15 cellular contexts compared by ENCODE assay signal in the genomic region with DNA sequence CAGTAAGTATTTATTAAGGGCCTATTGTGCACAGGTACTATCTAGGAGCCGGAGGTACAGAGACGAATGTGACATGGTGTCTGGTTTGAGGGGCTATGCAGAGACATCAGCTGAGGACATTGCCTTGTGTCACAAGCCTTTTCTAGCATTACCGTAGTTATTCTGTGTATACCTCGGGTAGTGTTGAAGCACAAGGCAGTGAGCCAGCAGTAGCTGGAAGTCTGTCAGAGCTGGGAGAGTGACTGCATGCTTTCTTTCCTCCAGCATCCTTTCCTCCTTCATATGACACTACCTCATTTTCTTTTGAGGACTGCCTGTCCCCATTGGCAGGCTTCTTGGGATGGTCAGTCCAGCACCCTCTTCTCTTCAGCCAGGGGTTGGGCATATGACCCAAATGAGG.
DNase-seq lines count a peak whose midpoint lies in the region; ATAC-seq lines count a peak whose summit lies in the region.
"Had no signal": no experiment of that assay in that cellular context is flagged by ENCODE, and none has a peak within 500 bp of the region (broad histone marks: within the 10 kb centered on the region; RNA-seq: fewer than 3 reads in every experiment).

No MANE protein-coding gene starts in this region.

- H3K4ac ChIP-seq in trophoblast cell (ENCODE audit: low read depth, low read length) = no peak overlapping the region

- H3K9me3 ChIP-seq in Karpas-422 (ENCODE audit: low read length) (no peaks in the 10 kb centered on the region), trophoblast cell (ENCODE audit: insufficient read depth, low read depth, low read length) (no peaks in the 10 kb centered on the region)
- H3K9me3 ChIP-seq: BLaER1 had no signal

- no peak overlapping the region for H2BK12ac ChIP-seq in trophoblast cell (ENCODE audit: low read length)

- H2BK120ac ChIP-seq in trophoblast cell (ENCODE audit: insufficient read depth, low read length, poor library complexity) = no peak overlapping the region

- H3K79me1 ChIP-seq in trophoblast cell (ENCODE audit: low read length) = no peaks in the 10 kb centered on the region

- H2AFZ ChIP-seq in Karpas-422 (ENCODE audit: low read length) = no peak overlapping the region
- H2AFZ ChIP-seq in trophoblast cell (ENCODE audit: insufficient read depth, low read length, poor library complexity) = no peak overlapping the region
- H2AFZ ChIP-seq: GM23338 had no signal

- H3K79me2 ChIP-seq in Karpas-422 (ENCODE audit: low read length) = no peaks in the 10 kb centered on the region
- no peaks in the 10 kb centered on the region for H3K79me2 ChIP-seq in trophoblast cell (ENCODE audit: control insufficient read depth, insufficient read depth, low read length, poor library complexity)

- no CpG with 5 or more reads among the region's 4 CpGs for WGBS in trophoblast cell (ENCODE audit: extremely low coverage, insufficient coverage, insufficient read length)

- H3K9ac ChIP-seq in Karpas-422 (ENCODE audit: low read length) (no peak overlapping the region), trophoblast cell (ENCODE audit: low read length) (no peak overlapping the region)
- H3K9ac ChIP-seq: BLaER1 had no signal

- H3K9me2 ChIP-seq in Karpas-422 (replicated peaks; ENCODE audit: insufficient read depth, low read length) = no peaks in the 10 kb centered on the region

- no peak overlapping the region for H3K14ac ChIP-seq in trophoblast cell (ENCODE audit: low read length)

- no peak overlapping the region for H4K91ac ChIP-seq in trophoblast cell (ENCODE audit: low read depth, low read length)

- H4K20me1 ChIP-seq in Karpas-422 (ENCODE audit: insufficient read depth, low read depth, low read length) = no peaks in the 10 kb centered on the region
- H4K20me1 ChIP-seq: BLaER1 had no signal

- peaks cover 30% of the 10 kb centered on the region; the same call in 1 of the 2 replicates for H3K36me3 ChIP-seq in Karpas-422 (ENCODE audit: insufficient read depth, low read length)
- H3K36me3 ChIP-seq in trophoblast cell (ENCODE audit: control insufficient read depth in 1 of 2, insufficient read depth in 2 of 2, low read length in 2 of 2) = peaks cover 2 to 3% of the 10 kb centered on the region in 2 experiments

- H2BK5ac ChIP-seq in trophoblast cell (ENCODE audit: low read depth, low read length, poor library complexity) = no peak overlapping the region

- H2AK5ac ChIP-seq in trophoblast cell (ENCODE audit: low read length) = no peak overlapping the region

- H3K4me1 ChIP-seq in Karpas-422 (ENCODE audit: low read length) (no peaks in the 10 kb centered on the region), trophoblast cell (ENCODE audit: control insufficient read depth in 1 of 2, insufficient read depth in 2 of 2, low read length in 2 of 2) (no peaks in the 10 kb centered on the region)
- H3K4me1 ChIP-seq: BLaER1 had no signal

- H3K27me3 ChIP-seq in Karpas-422 (ENCODE audit: low read length) (no peaks in the 10 kb centered on the region), trophoblast cell (ENCODE audit: insufficient read depth, low read length) (no peaks in the 10 kb centered on the region)
- H3K27me3 ChIP-seq: BLaER1 had no signal

- H3K4me2 ChIP-seq in Karpas-422 (ENCODE audit: low read depth, low read length, poor library complexity, severe bottlenecking) (no peak overlapping the region), trophoblast cell (ENCODE audit: low read length) (no peak overlapping the region)
- H3K4me2 ChIP-seq: BLaER1, GM23338 had no signal

- peak overlapping the region; percentile 15 for H3K23ac ChIP-seq in trophoblast cell (ENCODE audit: low read length)

- no peak overlapping the region for H3K18ac ChIP-seq in trophoblast cell (ENCODE audit: low read length)

- ATAC-seq in HG02610 (IDR thresholded peaks at IDR 0.05; ENCODE audit: unreplicated experiment) (no peak), GM21723 (IDR thresholded peaks at IDR 0.05; ENCODE audit: unreplicated experiment) (no peak)
- ATAC-seq: GM23338 had no signal

- no peak overlapping the region for H3K27ac ChIP-seq in Karpas-422 (ENCODE audit: low read length)
- no peak overlapping the region for H3K27ac ChIP-seq in trophoblast cell (ENCODE audit: low read depth, low read length)
- H3K27ac ChIP-seq: BLaER1, HL-60 had no signal

- no peak overlapping the region for H4K8ac ChIP-seq in trophoblast cell (ENCODE audit: low read depth, low read length)

- DNase-seq in Karpas-422 (peak; percentile 15), globus pallidus (ENCODE audit: low spot score) (peak; percentile 35), trophoblast cell (peak in 1 of 2 donors; percentile 1), cerebellar nuclear complex (lab: John Stamatoyannopoulos, UW) (no peak)
- DNase-seq: AML-193; CD4-positive, alpha-beta memory T cell; DMS153; DMS79; GDM1; HCEC 1CT had no signal

- H4K12ac ChIP-seq in trophoblast cell (ENCODE audit: low read depth, low read length) = no peak overlapping the region

- H3K4me3 ChIP-seq in Karpas-422 (ENCODE audit: low read length) (no peak overlapping the region), trophoblast cell (ENCODE audit: low read depth, low read length) (no peak overlapping the region)
- H3K4me3 ChIP-seq: BLaER1, GM23338 had no signal

Comparison
In these comparisons a context has a peak if more than half of its experiments do, and no peak if none do; other contexts are left out.
1. DNase-seq: peak in Karpas-422 (single experiment) and globus pallidus (single experiment); none in cerebellar nuclear complex (0 of 2).